In genomic region chr17:73368085-73368631, GRCh38 we compare ENCODE assay signal across 14 cellular contexts. TPM values are rescaled to one million over a fixed set of nuclear protein-coding genes. Genes with fewer than 3 reads are reported as not detected.
DNase-seq lines count a peak whose midpoint lies in the region; ATAC-seq and TF ChIP-seq lines count a peak whose summit lies in the region.
"Had no signal": no experiment of that assay in that cellular context is flagged by ENCODE, and none has a peak within 500 bp of the region (broad histone marks: within the 10 kb centered on the region; RNA-seq: fewer than 3 reads in every experiment).

No MANE protein-coding gene starts in this region.

- no peak for TF ChIP-seq POLR2A in esophagus squamous epithelium (IDR thresholded peaks at IDR 0.05)

- H3K4me3 Mint-ChIP-seq in brain: no peak overlapping the region
- H3K4me3 Mint-ChIP-seq: B cell; CD4-positive, alpha-beta T cell; GM23338 had no signal

- H4K8ac ChIP-seq in neuronal stem cell (ENCODE audit: low read depth, low read length): no peak overlapping the region

- H2BK5ac ChIP-seq in neuronal stem cell (ENCODE audit: low read length): no peak overlapping the region

- no peak overlapping the region for H4K91ac ChIP-seq in neuronal stem cell (ENCODE audit: low read depth, low read length, poor library complexity)

- no peaks in the 10 kb centered on the region for H3K79me1 ChIP-seq in neuronal stem cell (ENCODE audit: low read depth, low read length)

- intact Hi-C loops in left ventricle myocardium superior (cut with micrococcal nuclease): no loop called here
- intact Hi-C loops in left cardiac atrium (cut with DNase I): loop anchor here in 1 of 2 donors (5.0 kb wide), 1 partner anchor 56 kb away; the partner anchor contains the start of gene CDC42EP4
- intact Hi-C loops in esophagus squamous epithelium (cut with DNase I): loop anchor here (2.0 kb wide), 1 partner anchor 113 kb away; no protein-coding TSS in a partner anchor

- peaks cover 36% of the 10 kb centered on the region for H3K4me1 Mint-ChIP-seq in brain
- H3K4me1 Mint-ChIP-seq: B cell had no signal

- no peak overlapping the region for H3K4me2 ChIP-seq in neuronal stem cell (ENCODE audit: insufficient read depth, low read length, poor library complexity, severe bottlenecking)
- H3K4me2 ChIP-seq: GM23338 had no signal

- peaks cover 25% of the 10 kb centered on the region for H3K36me3 Mint-ChIP-seq in brain

- H3K27me3 ChIP-seq in neuronal stem cell (ENCODE audit: control insufficient read depth in 3 of 3, insufficient read depth in 3 of 3, low read depth in 1 of 3, low read length in 3 of 3) (peaks cover 0 to 1% (median 0%) of the 10 kb centered on the region in 3 experiments), esophagus squamous epithelium (peaks cover 0 to 15% (median 0%) of the 10 kb centered on the region in 4 donors)

- no peak overlapping the region for H3K14ac ChIP-seq in neuronal stem cell (ENCODE audit: low read length)

- peak overlapping the region; percentile 12 to 82 (median 33) for H3K27ac Mint-ChIP-seq in brain
- H3K27ac Mint-ChIP-seq: B cell; CD4-positive, alpha-beta T cell; GM23338 had no signal

- H3K36me3 ChIP-seq in neuronal stem cell (replicated peaks in 1 of 2; ENCODE audit: control insufficient read depth in 2 of 2, insufficient read depth in 2 of 2, low read length in 2 of 2) (peaks cover 14 to 17% of the 10 kb centered on the region in 2 donors), esophagus squamous epithelium (no peaks in the 10 kb centered on the region)
- H3K36me3 ChIP-seq: HAP-1 had no signal

- H2AK5ac ChIP-seq in neuronal stem cell (ENCODE audit: low read depth, low read length): no peak overlapping the region

- no peaks in the 10 kb centered on the region for H3K9me3 ChIP-seq in neuronal stem cell (replicated peaks in 1 of 2; ENCODE audit: control insufficient read depth in 2 of 2, insufficient read depth in 1 of 2, low read depth in 1 of 2, low read length in 2 of 2)
- no peaks in the 10 kb centered on the region for H3K9me3 ChIP-seq in esophagus squamous epithelium
- H3K9me3 ChIP-seq: HAP-1 had no signal

- H3K4me3 ChIP-seq in neuronal stem cell (ENCODE audit: low read length in 2 of 2): no peak overlapping the region
- H3K4me3 ChIP-seq in esophagus squamous epithelium: no peak overlapping the region
- H3K4me3 ChIP-seq: GM23338, HAP-1 had no signal

- H3K27ac ChIP-seq in neuronal stem cell (replicated peaks; ENCODE audit: low read length): no peak overlapping the region
- H3K27ac ChIP-seq in esophagus squamous epithelium: no peak overlapping the region

- H3K27me3 Mint-ChIP-seq in brain: no peaks in the 10 kb centered on the region
- H3K27me3 Mint-ChIP-seq: CD4-positive, alpha-beta T cell had no signal

- H3K9ac ChIP-seq in neuronal stem cell (ENCODE audit: low read depth, low read length, poor library complexity): no peak overlapping the region

- no peak overlapping the region for H2BK120ac ChIP-seq in neuronal stem cell (ENCODE audit: low read depth, low read length)

- H2BK15ac ChIP-seq in neuronal stem cell (ENCODE audit: low read length): no peak overlapping the region

- ATAC-seq in left ventricle myocardium superior (no peak), left cardiac atrium (no peak), HG03159 (IDR thresholded peaks at IDR 0.05; ENCODE audit: unreplicated experiment) (no peak)
- ATAC-seq: GM23338 had no signal

- peak overlapping the region; percentile 51 for H3K23ac ChIP-seq in neuronal stem cell (ENCODE audit: low read depth, low read length, poor library complexity)

- TF ChIP-seq CTCF in brain (conservative IDR thresholded peaks at IDR 0.05) (no peak), esophagus squamous epithelium (IDR thresholded peaks at IDR 0.05) (no peak)

- H2AFZ ChIP-seq in neuronal stem cell (ENCODE audit: low read length): no peak overlapping the region
- H2AFZ ChIP-seq: GM23338 had no signal

- DNase-seq in left ventricle myocardium superior (peak; percentile 36), left cardiac atrium (no peak), neuronal stem cell (ENCODE audit: low spot score) (no peak), esophagus squamous epithelium (lab: John Stamatoyannopoulos, UW) (no peak), NCI-H2196 treated with DMSO at 0.1 percent for 48 hours (lab: John Stamatoyannopoulos, UW; ENCODE audit: unreplicated experiment) (no peak)
- DNase-seq: C1 segment of cervical spinal cord; Calu3; CD4-positive, alpha-beta T cell; DMS 273 treated with DMSO at 0.1 percent for 48 hours had no signal

- H2BK12ac ChIP-seq in neuronal stem cell (ENCODE audit: low read length): no peak overlapping the region

- peak overlapping the region; percentile 67 for H3K18ac ChIP-seq in neuronal stem cell (ENCODE audit: low read length)

- peaks cover 0 to 3% (median 0%) of the 10 kb centered on the region in 5 experiments for H3K9me3 Mint-ChIP-seq in brain
- H3K9me3 Mint-ChIP-seq: CD4-positive, alpha-beta T cell; GM23338 had no signal

- WGBS in neuronal stem cell (ENCODE audit: extremely low coverage in 2 of 2, insufficient read length in 2 of 2, insufficient replicate concordance in 1 of 2), 2 donors: no CpG with 5 or more reads among the region's 18 CpGs
- WGBS in esophagus squamous epithelium, 2 donors: 92 to 93% methylated on average over 6 to 8 of the region's 18 CpGs

- no peak overlapping the region for H3K4ac ChIP-seq in neuronal stem cell (ENCODE audit: low read length)

- peaks cover 17% of the 10 kb centered on the region in 2 donors for H3K4me1 ChIP-seq in neuronal stem cell (ENCODE audit: control insufficient read depth in 2 of 2, insufficient read depth in 1 of 2, low read depth in 1 of 2, low read length in 2 of 2)
- peaks cover 0 to 22% (median 4%) of the 10 kb centered on the region in 3 donors for H3K4me1 ChIP-seq in esophagus squamous epithelium
- H3K4me1 ChIP-seq: HAP-1 had no signal

RNA-seq across cellular contexts. Expression of gene CDC42EP4, which starts 56.4 kb away (rescaled TPM):
- total RNA-seq in left ventricle myocardium superior (51.4 TPM), left cardiac atrium (10 to 100 TPM; 44.9 to 80.5 TPM), esophagus squamous epithelium (10 to 100 TPM; 45.1 to 63.9 (median 52.9) TPM)
- polyA plus RNA-seq in brain (ENCODE audit: insufficient read depth, low read depth, low replicate concordance): 110 TPM
- 23.5 TPM for polyA plus RNA-seq in neuronal stem cell (2013, experiment 1 of 2)
- 23.9 TPM for polyA plus RNA-seq in neuronal stem cell (2013, experiment 2 of 2)
